In genomic region chrX:153971632-153972367, GRCh38 we compare ENCODE assay signal across 8 cellular contexts. TPM values are rescaled to one million over a fixed set of nuclear protein-coding genes. Genes with fewer than 3 reads are reported as not detected.
DNase-seq lines count a peak whose midpoint lies in the region; ATAC-seq and TF ChIP-seq lines count a peak whose summit lies in the region.

HCFC1 (minus strand) TSS chrX:153971818; CDS start chrX:153970840, 978 bp downstream.

- CTCF ChIA-PET in BJ (lab: Yijun Ruan, JAX) = interaction anchor here (1.0 kb wide), 1 partner anchor 53 kb away, joined by 4 read pairs; no protein-coding TSS in a partner anchor
- CTCF ChIA-PET in activated CD4-positive, alpha-beta memory T cell treated with anti-CD3 and anti-CD28 coated beads for 36 hours (lab: Charles Lee) = interaction anchor here (0.5 to 1.2 kb wide), 5 partner anchors 9 to 43 kb away, joined by 3 to 4 read pairs (median 3); no protein-coding TSS in a partner anchor

- H3K4me1 ChIP-seq in duodenal mucosa (ENCODE audit: control insufficient read depth in 1 of 2, insufficient read depth in 2 of 2, low read length in 2 of 2) = peaks cover 34 to 46% of the 10 kb centered on the region in 2 donors
- peaks cover 42% of the 10 kb centered on the region for H3K4me1 ChIP-seq in lower lobe of right lung

- H3K4me3 ChIP-seq in BJ (ENCODE audit: low read depth, low read length) (peak within 1 kb of the TSS; percentile 75), duodenal mucosa (ENCODE audit: low read depth in 1 of 2, low read length in 2 of 2) (peak within 1 kb of the TSS; percentile 86 to 88), lower lobe of right lung (peak within 1 kb of the TSS; percentile 74)

- H3K4me1 Mint-ChIP-seq in activated CD4-positive, alpha-beta memory T cell treated with anti-CD3 and anti-CD28 coated beads for 36 hours (ENCODE audit: low read depth) = peaks cover 30% of the 10 kb centered on the region

- H3K27ac Mint-ChIP-seq in activated CD4-positive, alpha-beta memory T cell treated with anti-CD3 and anti-CD28 coated beads for 36 hours = peak within 1 kb of the TSS; percentile 100

- TF ChIP-seq CTCF in BJ (IDR thresholded peaks at IDR 0.05; ENCODE audit: insufficient read depth, low read depth, low read length) (no peak), lower lobe of right lung (IDR thresholded peaks at IDR 0.05) (no peak)

- DNase-seq in BJ (ENCODE audit: low read depth) (no peak), NCI-H69 (lab: John Stamatoyannopoulos, UW) (peak; percentile 97), lower lobe of right lung (peak; percentile 93)
- DNase-seq in activated CD4-positive, alpha-beta memory T cell treated with anti-CD3 and anti-CD28 coated beads for 36 hours = peak; percentile 92
- DNase-seq in stimulated activated CD4-positive, alpha-beta T cell treated with anti-CD3 and anti-CD28 coated beads, TNF-alpha, amount 100 ng/mL, for 24 hours (ENCODE audit: low read depth in 3 of 3) = peak; percentile 69 to 86 (median 79)

- POLR2A ChIA-PET in BJ (lab: Charles Lee) = no interaction called here
- POLR2A ChIA-PET in activated CD4-positive, alpha-beta memory T cell treated with anti-CD3 and anti-CD28 coated beads for 36 hours (lab: Charles Lee) = interaction anchor here (0.8 to 8.7 kb wide), 8 partner anchors 10 to 396 kb away, joined by 3 to 68 read pairs (median 4); partner anchors contain the start of genes ARHGAP4 and MECP2

- H3K27me3 ChIP-seq in BJ (ENCODE audit: control insufficient read depth, insufficient read depth, low read length) = no peaks in the 10 kb centered on the region
- H3K27me3 ChIP-seq in duodenal mucosa (ENCODE audit: control insufficient read depth in 1 of 2, insufficient read depth in 2 of 2, low read length in 2 of 2) = no peaks in the 10 kb centered on the region
- no peaks in the 10 kb centered on the region for H3K27me3 ChIP-seq in lower lobe of right lung (ENCODE audit: low read depth)

- intact Hi-C loops in activated CD4-positive, alpha-beta memory T cell treated with anti-CD3 and anti-CD28 coated beads for 36 hours (cut with micrococcal nuclease) = loop anchor here (1.0 to 10.0 kb wide), 6 partner anchors 10 to 403 kb away; partner anchors contain the start of genes ABCD1, BCAP31, EMD and FLNA
- intact Hi-C loops in lower lobe of right lung (cut with DNase I) = no loop called here

- no peaks in the 10 kb centered on the region for H3K9me3 Mint-ChIP-seq in activated CD4-positive, alpha-beta memory T cell treated with anti-CD3 and anti-CD28 coated beads for 36 hours

- H3K27ac ChIP-seq in duodenal mucosa (ENCODE audit: low read depth, low read length) = peak within 1 kb of the TSS; percentile 97
- H3K27ac ChIP-seq in lower lobe of right lung = peak within 1 kb of the TSS; percentile 99

- ATAC-seq in GM19324 (IDR thresholded peaks at IDR 0.05; ENCODE audit: low FRiP score, unreplicated experiment) = peak; percentile 58
- peak; percentile 22 for ATAC-seq in HG03469 (IDR thresholded peaks at IDR 0.05; ENCODE audit: unreplicated experiment)
- peak; percentile 83 to 84 for ATAC-seq in lower lobe of right lung

- H3K36me3 ChIP-seq in BJ (ENCODE audit: control insufficient read depth, insufficient read depth, low read length) = no peaks in the 10 kb centered on the region
- H3K36me3 ChIP-seq in duodenal mucosa (ENCODE audit: control insufficient read depth in 1 of 2, insufficient read depth in 2 of 2, low read length in 2 of 2) = no peaks in the 10 kb centered on the region
- no peaks in the 10 kb centered on the region for H3K36me3 ChIP-seq in lower lobe of right lung

- peak within 1 kb of the TSS; percentile 83 to 98 for H3K9ac ChIP-seq in duodenal mucosa (ENCODE audit: low read depth in 1 of 2, low read length in 2 of 2)

- no peaks in the 10 kb centered on the region for H3K27me3 Mint-ChIP-seq in activated CD4-positive, alpha-beta memory T cell treated with anti-CD3 and anti-CD28 coated beads for 36 hours

- H3K9me3 ChIP-seq in duodenal mucosa (ENCODE audit: control insufficient read depth in 1 of 2, low read length in 2 of 2) = no peaks in the 10 kb centered on the region
- H3K9me3 ChIP-seq in lower lobe of right lung = no peaks in the 10 kb centered on the region

- peaks cover 19% of the 10 kb centered on the region for H3K36me3 Mint-ChIP-seq in activated CD4-positive, alpha-beta memory T cell treated with anti-CD3 and anti-CD28 coated beads for 36 hours

- H3K4me3 Mint-ChIP-seq in activated CD4-positive, alpha-beta memory T cell treated with anti-CD3 and anti-CD28 coated beads for 36 hours = peak within 1 kb of the TSS; percentile 100

RNA-seq across cellular contexts. Expression of gene HCFC1, which starts in this region (rescaled TPM):
- 2.5 and 3.3 TPM in 2 replicates for polyA plus RNA-seq in BJ (2011; rRNA removed)
- polyA minus RNA-seq in BJ (2011; rRNA and poly(A)+ RNA removed) = 14.6 and 23.4 TPM in 2 replicates
- total RNA-seq in activated CD4-positive, alpha-beta memory T cell treated with anti-CD3 and anti-CD28 coated beads for 36 hours = 10 to 100 TPM; 90.4 to 93.0 TPM
- total RNA-seq in lower lobe of right lung = 48.4 TPM

Comparison
In these comparisons a context has a peak if more than half of its experiments do, and no peak if none do; other contexts are left out.
1. ATAC-seq: peak in every context shown above with its lines; median percentile 84 in lower lobe of right lung; 58 in GM19324; 22 in HG03469.